8 cellular contexts compared by ENCODE assay signal in the genomic region with DNA sequence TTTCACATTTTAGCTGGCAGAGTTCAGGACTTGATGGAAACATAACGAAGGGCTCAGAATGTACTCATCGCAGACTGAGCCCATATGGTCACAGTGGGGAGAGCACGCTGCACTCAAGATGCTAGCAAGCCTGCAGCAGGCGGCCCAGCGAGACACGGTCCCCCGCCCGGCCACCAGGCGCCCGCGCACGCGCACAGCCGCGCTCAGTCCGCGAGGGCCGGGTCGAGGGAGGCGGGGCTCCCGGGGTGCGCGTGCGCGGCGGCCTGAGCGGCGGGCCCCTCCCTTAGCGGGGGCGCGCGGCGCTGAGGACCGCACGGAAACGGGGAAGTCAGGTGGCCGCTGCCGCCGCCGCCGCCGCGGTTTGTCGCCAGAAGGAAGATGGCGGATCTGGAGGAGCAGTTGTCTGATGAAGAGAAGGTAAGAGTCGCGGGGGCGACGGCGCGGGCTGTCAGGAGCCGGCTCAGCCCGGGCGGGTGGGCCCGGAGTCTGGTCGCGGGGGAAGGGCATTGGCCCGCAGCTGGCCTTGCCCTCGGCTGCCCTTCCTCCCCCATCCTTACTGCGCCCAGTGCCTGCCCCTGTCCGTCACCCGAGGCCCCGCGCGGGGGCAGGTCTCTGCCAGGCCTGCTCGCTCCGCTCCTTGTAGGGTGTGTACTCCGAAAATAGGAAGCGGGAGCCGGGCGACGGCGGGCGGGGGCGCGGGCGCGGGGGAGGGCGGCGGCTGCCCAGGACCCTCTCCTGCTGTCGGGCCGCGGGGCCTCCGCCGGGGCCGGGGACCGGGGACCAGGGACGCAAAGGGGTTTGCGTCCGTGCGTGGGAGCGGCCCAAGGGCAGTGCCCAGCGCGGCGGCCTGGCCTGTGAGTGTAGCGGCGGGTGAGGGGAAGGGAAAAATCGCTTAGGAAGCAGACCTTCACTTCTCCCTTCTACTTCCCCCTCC. TPM values are rescaled to one million over a fixed set of nuclear protein-coding genes. Genes with fewer than 3 reads are reported as not detected.
DNase-seq lines count a peak whose midpoint lies in the region; ATAC-seq and TF ChIP-seq lines count a peak whose summit lies in the region.

Gene CAPZA2, plus strand, starts transcription at position 354 of the 934 bp plus-strand sequence. Its CDS starts 25 bp downstream, at position 379.

- H3K27ac Mint-ChIP-seq in CD8-positive, alpha-beta memory T cell, result peak within 1 kb of the TSS; percentile 68 to 99 (median 96)
- H3K27ac Mint-ChIP-seq in activated CD4-positive, alpha-beta memory T cell treated with anti-CD3 and anti-CD28 coated beads for 36 hours, result peak within 1 kb of the TSS; percentile 90

- H3K4me3 ChIP-seq in CD8-positive, alpha-beta memory T cell (ENCODE audit: low read length), result peak within 1 kb of the TSS; percentile 72
- peak within 1 kb of the TSS; percentile 84 for H3K4me3 ChIP-seq in lower leg skin (ENCODE audit: low read depth, poor library complexity, severe bottlenecking)

- POLR2A ChIA-PET in CD8-positive, alpha-beta memory T cell (lab: Charles Lee), result no interaction called here
- POLR2A ChIA-PET in activated CD4-positive, alpha-beta memory T cell treated with anti-CD3 and anti-CD28 coated beads for 36 hours (lab: Charles Lee), result interaction anchor here (1.4 to 1.5 kb wide), 2 partner anchors 8 to 12 kb away, joined by 4 to 5 read pairs; no protein-coding TSS in a partner anchor

- peaks cover 43 to 56% (median 55%) of the 10 kb centered on the region in 3 donors for H3K4me1 Mint-ChIP-seq in CD8-positive, alpha-beta memory T cell
- H3K4me1 Mint-ChIP-seq in activated CD4-positive, alpha-beta memory T cell treated with anti-CD3 and anti-CD28 coated beads for 36 hours (ENCODE audit: low read depth), result peaks cover 39% of the 10 kb centered on the region

- 0 to 1% methylated on average over 38 to 54 of the region's 98 CpGs for whole genome bisulfite sequencing in lower leg skin, 2 donors

- H3K9me3 ChIP-seq in CD8-positive, alpha-beta memory T cell (ENCODE audit: low read length), result no peaks in the 10 kb centered on the region

- peaks cover 0 to 9% (median 0%) of the 10 kb centered on the region in 3 donors for H3K36me3 Mint-ChIP-seq in CD8-positive, alpha-beta memory T cell
- H3K36me3 Mint-ChIP-seq in activated CD4-positive, alpha-beta memory T cell treated with anti-CD3 and anti-CD28 coated beads for 36 hours, result peaks cover 3% of the 10 kb centered on the region

- peaks cover 37% of the 10 kb centered on the region for H3K4me1 ChIP-seq in CD8-positive, alpha-beta memory T cell (ENCODE audit: insufficient read depth, low read length)

- DNase-seq in CD8-positive, alpha-beta memory T cell, result peak; percentile 93 to 96 (median 96)
- peak; percentile 93 for DNase-seq in HK-2 (ENCODE audit: unreplicated experiment)
- DNase-seq in NCI-H82 treated with DMSO at 0.1 percent for 48 hours (lab: John Stamatoyannopoulos, UW; ENCODE audit: unreplicated experiment), result peak; percentile 85
- DNase-seq in activated CD4-positive, alpha-beta memory T cell treated with anti-CD3 and anti-CD28 coated beads for 36 hours, result peak; percentile 95
- DNase-seq in dermis microvascular lymphatic vessel endothelial cell (ENCODE audit: low read depth in 2 of 2), result peak; percentile 69 to 92
- DNase-seq in lower leg skin (ENCODE audit: low spot score in 2 of 2), result peak; percentile 87 to 98
- DNase-seq in stimulated activated CD4-positive, alpha-beta T cell treated with anti-CD3 and anti-CD28 coated beads, Interleukin-4, amount 100 ng/mL, for 4 hours, result peak; percentile 91 to 98

- CTCF ChIA-PET in CD8-positive, alpha-beta memory T cell (lab: Charles Lee), result no interaction called here
- CTCF ChIA-PET in activated CD4-positive, alpha-beta memory T cell treated with anti-CD3 and anti-CD28 coated beads for 36 hours (lab: Charles Lee), result interaction anchor here (0.7 kb wide), 1 partner anchor 25 kb away, joined by 3 read pairs; no protein-coding TSS in a partner anchor

- no peaks in the 10 kb centered on the region for H3K9me3 Mint-ChIP-seq in CD8-positive, alpha-beta memory T cell
- no peaks in the 10 kb centered on the region for H3K9me3 Mint-ChIP-seq in activated CD4-positive, alpha-beta memory T cell treated with anti-CD3 and anti-CD28 coated beads for 36 hours

- intact Hi-C loops in activated CD4-positive, alpha-beta memory T cell treated with anti-CD3 and anti-CD28 coated beads for 36 hours (cut with micrococcal nuclease), result loop anchor here (1.0 to 10.0 kb wide), 6 partner anchors 10 to 1322 kb away; partner anchors contain the start of gene LSM8
- intact Hi-C loops in lower leg skin (cut with DNase I; ENCODE audit: low total_unique reads), result no loop called here

- TF ChIP-seq CTCF in lower leg skin (IDR thresholded peaks at IDR 0.05), result peak in 1 of 3 donors; percentile 39

- peak in 1 of 2 donors; percentile 66 for TF ChIP-seq POLR2A in lower leg skin (IDR thresholded peaks at IDR 0.05)

- H3K4me3 Mint-ChIP-seq in CD8-positive, alpha-beta memory T cell, result peak within 1 kb of the TSS; percentile 91 to 98 (median 97)
- peak within 1 kb of the TSS; percentile 88 for H3K4me3 Mint-ChIP-seq in activated CD4-positive, alpha-beta memory T cell treated with anti-CD3 and anti-CD28 coated beads for 36 hours

- ATAC-seq in GM19455 (IDR thresholded peaks at IDR 0.05; ENCODE audit: unreplicated experiment), result peak; percentile 90

- H3K27ac ChIP-seq in CD8-positive, alpha-beta memory T cell (ENCODE audit: low read depth, low read length), result peak within 1 kb of the TSS; percentile 81

- H3K36me3 ChIP-seq in CD8-positive, alpha-beta memory T cell (ENCODE audit: insufficient read depth, low read length), result no peaks in the 10 kb centered on the region

- H3K27me3 Mint-ChIP-seq in CD8-positive, alpha-beta memory T cell, result peaks cover 2 to 12% of the 10 kb centered on the region in 2 donors
- H3K27me3 Mint-ChIP-seq in activated CD4-positive, alpha-beta memory T cell treated with anti-CD3 and anti-CD28 coated beads for 36 hours, result peaks cover 4% of the 10 kb centered on the region

- H3K27me3 ChIP-seq in CD8-positive, alpha-beta memory T cell (ENCODE audit: insufficient read depth, low read length, poor library complexity, severe bottlenecking), result no peaks in the 10 kb centered on the region

RNA-seq across cellular contexts. Expression of gene CAPZA2, which starts in this region (rescaled TPM):
- 100 to 1,000 TPM; 170 to 206 TPM for total RNA-seq in CD8-positive, alpha-beta memory T cell
- 170 TPM for polyA plus RNA-seq in CD8-positive, alpha-beta memory T cell
- 100 to 1,000 TPM; 163 to 176 TPM for total RNA-seq in activated CD4-positive, alpha-beta memory T cell treated with anti-CD3 and anti-CD28 coated beads for 36 hours
- total RNA-seq in dermis microvascular lymphatic vessel endothelial cell, result 149 and 184 TPM in 2 replicates
- total RNA-seq in lower leg skin, result 10 to 100 TPM; 45.0 to 61.2 (median 52.5) TPM

Comparison
In these comparisons a context has a peak if more than half of its experiments do, and no peak if none do; other contexts are left out.
1. Peak in every context shown above with its lines: DNase-seq, ATAC-seq, H3K4me3 ChIP-seq and H3K27ac ChIP-seq.